In the genomic region with DNA sequence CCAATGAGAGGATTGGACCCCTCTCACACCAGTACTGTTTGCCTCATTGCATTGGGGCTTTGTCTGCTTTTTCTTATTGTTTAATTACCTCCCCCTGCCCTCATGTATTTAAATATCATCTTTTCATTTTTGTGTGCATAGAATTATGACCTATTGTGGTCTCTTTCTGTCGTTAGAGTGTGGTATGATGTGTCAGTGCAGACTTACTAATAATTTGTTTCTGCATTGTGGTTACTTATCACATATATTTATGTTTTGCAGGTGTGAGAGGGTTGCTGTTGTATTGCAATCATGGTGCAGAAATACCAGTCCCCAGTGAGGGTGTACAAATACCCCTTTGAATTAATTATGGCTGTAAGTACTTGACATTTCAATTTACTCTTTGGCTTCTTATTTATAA, we compare ENCODE assay signal across 10 cellular contexts. TPM values are rescaled to one million over a fixed set of nuclear protein-coding genes. Genes with fewer than 3 reads are reported as not detected.
DNase-seq lines count a peak whose midpoint lies in the region; ATAC-seq and TF ChIP-seq lines count a peak whose summit lies in the region.
"Had no signal": no experiment of that assay in that cellular context is flagged by ENCODE, and none has a peak within 500 bp of the region (broad histone marks: within the 10 kb centered on the region; RNA-seq: fewer than 3 reads in every experiment).

No MANE protein-coding gene starts in this region.

- H3K27me3 ChIP-seq in DOHH2 (ENCODE audit: control insufficient read depth, low read length) (peaks cover 2% of the 10 kb centered on the region; the same call in 1 of the 2 replicates), OCI-LY3 (ENCODE audit: low read depth, low read length) (no peaks in the 10 kb centered on the region), dorsolateral prefrontal cortex (no peaks in the 10 kb centered on the region), prostate gland (replicated peaks; ENCODE audit: insufficient read depth) (no peaks in the 10 kb centered on the region)

- H3F3A ChIP-seq in DOHH2 (ENCODE audit: control insufficient read depth, insufficient read depth): peaks cover 31% of the 10 kb centered on the region

- H3K4me3 ChIP-seq in DOHH2 (ENCODE audit: low read length) (peak overlapping the region; percentile 85), OCI-LY3 (ENCODE audit: low read length) (peak overlapping the region; percentile 28; the same call in 1 of the 2 replicates), dorsolateral prefrontal cortex (peak overlapping the region in 58 of 59 donors; percentile 28 to 96 (median 84)), prostate gland (no peak overlapping the region)

- no peak overlapping the region for H3K9ac ChIP-seq in OCI-LY3 (ENCODE audit: low read length)

- 36% methylated on average over 1 of the region's 1 CpG for WGBS in prostate gland

- DNase-seq in dorsolateral prefrontal cortex: no peak
- DNase-seq in prostate gland (ENCODE audit: low spot score): no peak
- DNase-seq in hepatic stellate cell (ENCODE audit: low spot score): no peak
- DNase-seq in NCI-H2029 (lab: John Stamatoyannopoulos, UW): no peak
- no peak for DNase-seq in DMS153 treated with DMSO at 0.1 percent for 48 hours (lab: John Stamatoyannopoulos, UW; ENCODE audit: unreplicated experiment)
- DNase-seq: endodermal cell, retina had no signal

- peaks cover 9% of the 10 kb centered on the region; the same call in 1 of the 2 replicates for H4K20me1 ChIP-seq in DOHH2 (ENCODE audit: control insufficient read depth, insufficient read depth, low read depth, low read length)
- peaks cover 8% of the 10 kb centered on the region; the same call in 1 of the 2 replicates for H4K20me1 ChIP-seq in OCI-LY3 (ENCODE audit: insufficient read depth, low read length)

- no peaks in the 10 kb centered on the region for H3K9me2 ChIP-seq in DOHH2 (replicated peaks; ENCODE audit: control insufficient read depth, low read length)

- H3K4me2 ChIP-seq in DOHH2 (ENCODE audit: low read length) (peak overlapping the region; percentile 98), OCI-LY3 (ENCODE audit: low read length) (peak overlapping the region; percentile 67)

- intact Hi-C loops in dorsolateral prefrontal cortex (cut with DNase I) (loop anchor here (5.0 kb wide), 2 partner anchors 46 to 69 kb away; no protein-coding TSS in a partner anchor), prostate gland (cut with DNase I) (loop anchor here (5.0 kb wide), 1 partner anchor 46 kb away; no protein-coding TSS in a partner anchor)

- no peak for TF ChIP-seq CTCF in DOHH2 (IDR thresholded peaks at IDR 0.05; ENCODE audit: low read depth, low read length, poor library complexity, severe bottlenecking)
- TF ChIP-seq CTCF in OCI-LY3 (IDR thresholded peaks at IDR 0.05; ENCODE audit: low read depth, low read length): no peak
- no peak for TF ChIP-seq CTCF in dorsolateral prefrontal cortex (IDR thresholded peaks at IDR 0.05 in 54 of 56, conservative IDR thresholded peaks at IDR 0.05 in 2 of 56; ENCODE audit: low read depth in 1 of 56, partially characterized antibody in 56 of 56)
- no peak for TF ChIP-seq CTCF in prostate gland (IDR thresholded peaks at IDR 0.05)

- TF ChIP-seq POLR2A in prostate gland (IDR thresholded peaks at IDR 0.05): no peak

- H2AFZ ChIP-seq in OCI-LY3 (ENCODE audit: low read depth, low read length): no peak overlapping the region

- no peak for ATAC-seq in HG03280 (IDR thresholded peaks at IDR 0.05; ENCODE audit: unreplicated experiment)

- no peaks in the 10 kb centered on the region for H3K9me3 ChIP-seq in DOHH2 (ENCODE audit: control insufficient read depth, insufficient read depth, low read length)
- peaks cover 6% of the 10 kb centered on the region; the same call in 1 of the 2 replicates for H3K9me3 ChIP-seq in OCI-LY3 (ENCODE audit: insufficient read depth, low read length)
- no peaks in the 10 kb centered on the region for H3K9me3 ChIP-seq in prostate gland

- H3K79me2 ChIP-seq in DOHH2 (ENCODE audit: control insufficient read depth, low read length) (peaks cover 67% of the 10 kb centered on the region), OCI-LY3 (ENCODE audit: low read length) (peaks cover 35% of the 10 kb centered on the region)

- H3K36me3 ChIP-seq in DOHH2 (ENCODE audit: control insufficient read depth, low read length) (peaks cover 71% of the 10 kb centered on the region), OCI-LY3 (replicated peaks; ENCODE audit: low read depth, low read length) (peaks cover 44% of the 10 kb centered on the region), prostate gland (no peaks in the 10 kb centered on the region)

- H3K27ac ChIP-seq in DOHH2 (ENCODE audit: low read depth, low read length) (peak overlapping the region; percentile 91), OCI-LY3 (ENCODE audit: low read length) (peak overlapping the region; percentile 38; the same call in 1 of the 2 replicates), dorsolateral prefrontal cortex (peak overlapping the region; percentile 39 to 99 (median 94)), prostate gland (peak overlapping the region; percentile 93 to 98)

- H3K4me1 ChIP-seq in DOHH2 (ENCODE audit: control insufficient read depth, low read length) (peaks cover 78% of the 10 kb centered on the region), OCI-LY3 (ENCODE audit: low read length) (peaks cover 76% of the 10 kb centered on the region), prostate gland (replicated peaks) (peaks cover 8% of the 10 kb centered on the region)

RNA-seq across cellular contexts. Expression of a gene that starts 2.5 kb away (rescaled TPM):
- total RNA-seq in dorsolateral prefrontal cortex (100 to 1,000 TPM in 117 of 120 experiments, 10 to 100 TPM in 3; 93.3 to 297 (median 156) TPM), prostate gland (100 to 1,000 TPM in 1 of 2 donors, 10 to 100 TPM in 1; 39.9 to 175 TPM)

Comparison
In these comparisons a context has a peak if more than half of its experiments do, and no peak if none do; other contexts are left out.
1. H3K27ac ChIP-seq: peak in every context shown above with its lines; median percentile 96 in prostate gland; 94 in dorsolateral prefrontal cortex; 91 in DOHH2; 38 in OCI-LY3.
2. H3K4me3 ChIP-seq: peak in DOHH2 (single experiment), OCI-LY3 (single experiment) and dorsolateral prefrontal cortex (58 of 59); none in prostate gland (0 of 2).